ENCODE assay signal across 9 cellular contexts in the genomic region with DNA sequence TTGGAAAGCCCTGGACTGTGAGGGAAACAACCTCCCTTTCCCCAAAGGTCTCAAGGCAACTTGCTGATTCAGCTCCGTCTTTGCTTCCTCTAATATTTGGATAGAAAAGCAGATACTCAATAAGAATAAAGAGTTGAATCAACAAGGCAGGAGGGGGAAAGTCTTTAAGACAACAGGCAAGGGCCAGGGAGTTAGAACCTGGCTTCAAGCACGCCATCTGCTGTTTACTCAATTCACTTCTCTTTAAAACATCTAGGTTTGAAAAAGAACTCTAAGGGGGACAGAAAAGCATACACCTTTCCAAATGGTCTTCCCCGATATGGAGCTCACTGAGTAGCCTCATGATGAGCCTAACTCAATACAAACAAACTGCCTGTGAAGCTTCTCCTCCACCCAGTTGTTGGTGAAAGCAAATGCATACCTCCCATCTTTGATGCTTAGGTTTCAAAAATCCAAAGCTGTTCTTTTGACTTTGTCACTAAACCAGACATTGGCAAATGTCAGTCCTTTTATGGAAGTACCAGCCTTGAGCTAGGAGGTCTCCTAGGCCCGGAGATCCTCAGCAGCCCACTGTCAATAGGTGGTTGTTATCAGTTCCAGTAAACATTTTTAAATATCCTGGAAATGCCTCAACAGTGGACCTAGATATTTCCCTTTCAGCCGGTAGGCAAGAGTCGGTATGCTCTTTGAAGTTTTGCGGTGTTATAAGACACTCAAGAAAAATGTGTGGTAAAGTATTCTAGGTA.
A peak's percentile ranks its signal among the peaks of the same experiment; 100 is the strongest.
DNase-seq lines count a peak whose midpoint lies in the region; ATAC-seq, FAIRE-seq and TF ChIP-seq lines count a peak whose summit lies in the region.
"Had no signal": no experiment of that assay in that cellular context is flagged by ENCODE, and none has a peak within 500 bp of the region (broad histone marks: within the 10 kb centered on the region; RNA-seq: fewer than 3 reads in every experiment).

No MANE protein-coding gene starts in this region.

- H3K9me3 Mint-ChIP-seq in osteocyte (ENCODE audit: unreplicated experiment) = no peaks in the 10 kb centered on the region

- peak; percentile 89 for FAIRE-seq in G401.6 (lab: Jason Lieb, UNC)

- no peaks in the 10 kb centered on the region for H3K36me3 Mint-ChIP-seq in osteocyte (ENCODE audit: unreplicated experiment)

- ATAC-seq in esophagus mucosa = no peak

- TF ChIP-seq CTCF in osteocyte (IDR thresholded peaks at IDR 0.05) = peak; percentile 44

- H3K4me3 Mint-ChIP-seq in osteocyte (ENCODE audit: unreplicated experiment) = no peak overlapping the region

- DNase-seq in Kasumi-1 (lab: John Stamatoyannopoulos, UW) (peak; percentile 25 to 54), dermis blood vessel endothelial cell (peak; percentile 59), osteocyte (ENCODE audit: extremely low spot score, unreplicated experiment) (no peak), NCI-H748 treated with DMSO at 0.1 percent for 48 hours (lab: John Stamatoyannopoulos, UW) (no peak), DMS79 treated with DMSO at 0.1 percent for 48 hours (lab: John Stamatoyannopoulos, UW) (no peak), NCI-H2107 (lab: John Stamatoyannopoulos, UW) (no peak)
- DNase-seq: stimulated activated CD8-positive, alpha-beta memory T cell treated with anti-CD3 and anti-CD28 coated beads, Interleukin-4, amount 100 ng/mL, for 48 hours had no signal

- no peaks in the 10 kb centered on the region for H3K27me3 Mint-ChIP-seq in osteocyte (ENCODE audit: unreplicated experiment)

- peaks cover 46% of the 10 kb centered on the region for H3K4me1 Mint-ChIP-seq in osteocyte (ENCODE audit: unreplicated experiment)

- peak overlapping the region; percentile 87 for H3K27ac Mint-ChIP-seq in osteocyte (ENCODE audit: unreplicated experiment)

Comparison
In these comparisons a context has a peak if more than half of its experiments do, and no peak if none do; other contexts are left out.
1. DNase-seq: peak in Kasumi-1 (2 of 2) and dermis blood vessel endothelial cell (single experiment); none in osteocyte (single experiment), NCI-H748 treated with DMSO at 0.1 percent for 48 hours (single experiment), DMS79 treated with DMSO at 0.1 percent for 48 hours (single experiment) and NCI-H2107 (single experiment).